Comparison of ENCODE assay signal across 8 cellular contexts in the genomic region with DNA sequence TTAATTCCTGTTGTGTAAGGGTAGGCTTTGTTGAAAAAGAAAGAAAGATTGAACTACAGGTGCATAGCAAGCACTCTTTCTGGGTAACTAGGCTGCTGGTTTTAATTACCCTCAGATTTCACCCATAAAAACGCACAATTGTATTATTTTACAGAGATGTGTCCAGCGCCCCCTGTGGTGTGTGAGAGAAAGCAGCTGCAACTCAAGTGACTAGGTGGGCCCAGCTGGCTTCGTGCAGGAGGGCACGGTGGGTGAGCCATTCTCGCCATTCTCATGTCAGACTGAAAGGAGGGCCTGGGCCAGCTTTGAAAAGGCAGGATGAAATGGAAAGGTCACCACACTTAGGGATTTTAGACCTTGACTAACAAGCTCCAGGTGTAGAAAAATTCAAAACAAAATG.
A peak's percentile ranks its signal among the peaks of the same experiment; 100 is the strongest.
DNase-seq lines count a peak whose midpoint lies in the region; ATAC-seq and TF ChIP-seq lines count a peak whose summit lies in the region.

No MANE protein-coding gene starts in this region.

- no peak overlapping the region for H3K4me2 ChIP-seq in PC-3 (ENCODE audit: low read length)

- BruUV-seq in PC-3 (replicated peaks; lab: Mats Ljungman, UMichigan): no TSS peak

- intact Hi-C loops in PC-3 (cut with micrococcal nuclease): no loop called here

- ATAC-seq in PC-3 (no peak), memory B cell (ENCODE audit: low read depth) (no peak)

- H3K4me3 ChIP-seq in PC-3 (ENCODE audit: low read length): no peak overlapping the region

- peak overlapping the region; percentile 39 for H3K27ac Mint-ChIP-seq in memory B cell

- H3K27me3 Mint-ChIP-seq in memory B cell: no peaks in the 10 kb centered on the region

- H3K27ac ChIP-seq in PC-3 (ENCODE audit: low read length): no peak overlapping the region

- H3K9ac ChIP-seq in PC-3 (ENCODE audit: low read length): no peak overlapping the region

- no peaks in the 10 kb centered on the region; the same call in 1 of the 2 replicates for H3K4me1 ChIP-seq in PC-3 (ENCODE audit: insufficient read depth, low read length)

- no peaks in the 10 kb centered on the region for H3K36me3 ChIP-seq in PC-3 (ENCODE audit: low read depth, low read length)

- DNase-seq in GM10248 (ENCODE audit: extremely low spot score): peak; percentile 42
- DNase-seq in PC-3: peak; percentile 10
- DNase-seq in amniotic epithelial cell (ENCODE audit: low read depth): peak; percentile 4
- DNase-seq in memory B cell (ENCODE audit: low spot score in 2 of 2): no peak
- DNase-seq in NCI-H2107 treated with DMSO at 0.1 percent for 48 hours (lab: John Stamatoyannopoulos, UW; ENCODE audit: unreplicated experiment): no peak
- DNase-seq in NCI-H2171 treated with DMSO at 0.1 percent for 48 hours (lab: John Stamatoyannopoulos, UW): no peak
- no peak for DNase-seq in LoVo (ENCODE audit: low spot score)
- no peak for DNase-seq in NCI-H2029 (lab: John Stamatoyannopoulos, UW)

- no peaks in the 10 kb centered on the region for H3K4me1 Mint-ChIP-seq in memory B cell

- H3K36me3 Mint-ChIP-seq in memory B cell: peaks cover 52% of the 10 kb centered on the region

- no peaks in the 10 kb centered on the region for H3K27me3 ChIP-seq in PC-3 (ENCODE audit: low read length)

- H3K79me2 ChIP-seq in PC-3 (ENCODE audit: low read length): no peaks in the 10 kb centered on the region

- no peak overlapping the region for H3K4me3 Mint-ChIP-seq in memory B cell

- H3F3A ChIP-seq in PC-3 (ENCODE audit: low read length, unreplicated experiment): no peaks in the 10 kb centered on the region

- no peaks in the 10 kb centered on the region for H3K9me2 ChIP-seq in PC-3 (replicated peaks; ENCODE audit: low read length)

- CTCF ChIA-PET in GM10248 (lab: Yijun Ruan, JAX) (interaction anchor here (0.7 to 3.2 kb wide), 22 partner anchors 8 to 444 kb away, joined by 3 to 19 read pairs (median 6); no protein-coding TSS in a partner anchor), PC-3 (lab: Charles Lee) (no interaction called here)

- H3K9me3 Mint-ChIP-seq in memory B cell: no peaks in the 10 kb centered on the region

- H3K9me3 ChIP-seq in PC-3 (ENCODE audit: low read length): no peaks in the 10 kb centered on the region

- no peaks in the 10 kb centered on the region for H4K20me1 ChIP-seq in PC-3 (ENCODE audit: low read length)

- H2AFZ ChIP-seq in PC-3 (ENCODE audit: low read length): no peak overlapping the region

- no peak for TF ChIP-seq CTCF in GM10248 (IDR thresholded peaks at IDR 0.05; ENCODE audit: control extremely low read depth, extremely low read depth, low read depth, missing control alignments)
- TF ChIP-seq CTCF in PC-3 (conservative IDR thresholded peaks at IDR 0.05; ENCODE audit: low read depth, low read length): peak; percentile 64

- POLR2A ChIA-PET in GM10248 (lab: Yijun Ruan, JAX): no interaction called here
- POLR2A ChIA-PET in PC-3 (lab: Charles Lee; ENCODE audit: unreplicated experiment): interaction anchor here (0.7 kb wide), 1 partner anchor 168 kb away, joined by 3 read pairs; no protein-coding TSS in a partner anchor

Comparison
In these comparisons a context has a peak if more than half of its experiments do, and no peak if none do; other contexts are left out.
1. DNase-seq: peak in GM10248 (single experiment), PC-3 (single experiment) and amniotic epithelial cell (single experiment); none in memory B cell (0 of 2), NCI-H2107 treated with DMSO at 0.1 percent for 48 hours (single experiment), NCI-H2171 treated with DMSO at 0.1 percent for 48 hours (single experiment), LoVo (single experiment) and NCI-H2029 (single experiment).